ENCODE assay signal across 14 cellular contexts in genomic region chr3:152539191-152539764, GRCh38.
DNase-seq lines count a peak whose midpoint lies in the region; ATAC-seq and TF ChIP-seq lines count a peak whose summit lies in the region.
"Had no signal": no experiment of that assay in that cellular context is flagged by ENCODE, and none has a peak within 500 bp of the region (broad histone marks: within the 10 kb centered on the region; RNA-seq: fewer than 3 reads in every experiment).

No MANE protein-coding gene starts in this region.

- no peak overlapping the region for H3K4ac ChIP-seq in mesendoderm (ENCODE audit: low read depth, low read length)

- no peak overlapping the region for H3K9ac ChIP-seq in SU-DHL-6 (ENCODE audit: low read length)
- H3K9ac ChIP-seq in mesendoderm (ENCODE audit: low read length) = no peak overlapping the region

- no peak overlapping the region for H4K5ac ChIP-seq in mesendoderm (ENCODE audit: low read length)

- H3K27ac ChIP-seq in SU-DHL-6 (ENCODE audit: low read depth, low read length) = no peak overlapping the region
- H3K27ac ChIP-seq in mesendoderm (ENCODE audit: low read depth, low read length) = no peak overlapping the region

- H4K20me1 ChIP-seq in SU-DHL-6 (ENCODE audit: low read depth, low read length) = no peaks in the 10 kb centered on the region

- H3K79me2 ChIP-seq in SU-DHL-6 (ENCODE audit: insufficient read depth, low read length) = no peaks in the 10 kb centered on the region
- H3K79me2 ChIP-seq in mesendoderm (ENCODE audit: control insufficient read depth, insufficient read depth, low read length) = no peaks in the 10 kb centered on the region

- no peaks in the 10 kb centered on the region for H3K79me1 ChIP-seq in mesendoderm (ENCODE audit: low read length)

- DNase-seq in mesendoderm (peak; percentile 58), COR-L47 (lab: John Stamatoyannopoulos, UW) (no peak), NCI-H345 treated with DMSO at 0.1 percent for 48 hours (lab: John Stamatoyannopoulos, UW; ENCODE audit: unreplicated experiment) (no peak), NCI-H187 treated with DMSO at 0.1 percent for 48 hours (lab: John Stamatoyannopoulos, UW) (no peak), lower leg skin (ENCODE audit: low spot score in 2 of 2) (no peak)
- DNase-seq: activated CD4-positive, alpha-beta T cell treated with anti-CD3 and anti-CD28 coated beads, Interleukin-2, amount 10 ng/mL, durations not matched to agents 7 days and 5 days; activated gamma-delta T cell treated with Interleukin-2 at 50 U/mL for 16 hours; CD8-positive, alpha-beta memory T cell; cerebellar nuclear complex; NCI-H69; stimulated activated CD4-positive, alpha-beta T cell treated with anti-CD3 and anti-CD28 coated beads, Interleukin-12 subunit alpha, Interleukin-12 subunit beta, amount 100 ng/mL, for 4 hours had no signal

- no peak overlapping the region for H3K4me3 ChIP-seq in GM12875 (ENCODE audit: low read depth, low read length)
- H3K4me3 ChIP-seq in SU-DHL-6 (ENCODE audit: insufficient read depth, low read length, poor library complexity, severe bottlenecking) = no peak overlapping the region
- no peak overlapping the region for H3K4me3 ChIP-seq in mesendoderm (ENCODE audit: low read length)
- H3K4me3 ChIP-seq in lower leg skin (ENCODE audit: low read depth, poor library complexity, severe bottlenecking) = no peak overlapping the region

- no peaks in the 10 kb centered on the region for H3K9me2 ChIP-seq in SU-DHL-6 (replicated peaks; ENCODE audit: insufficient read depth, low read length)

- intact Hi-C loops in lower leg skin (cut with DNase I; ENCODE audit: low total_unique reads) = no loop called here

- H4K8ac ChIP-seq in mesendoderm (ENCODE audit: low read depth, low read length) = no peak overlapping the region

- no peaks in the 10 kb centered on the region for H3K27me3 ChIP-seq in SU-DHL-6 (ENCODE audit: low read length)
- no peaks in the 10 kb centered on the region for H3K27me3 ChIP-seq in mesendoderm (ENCODE audit: insufficient read depth, low read length, poor library complexity)

- TF ChIP-seq CTCF in GM12875 (IDR thresholded peaks at IDR 0.05; ENCODE audit: borderline replicate concordance, insufficient read depth, low read depth, low read length) = peak; percentile 25; the same call in 1 of the 2 replicates
- peak; percentile 34 for TF ChIP-seq CTCF in SU-DHL-6 (IDR thresholded peaks at IDR 0.05; ENCODE audit: insufficient read depth, low read length, poor library complexity, severe bottlenecking)
- no peak for TF ChIP-seq CTCF in lower leg skin (IDR thresholded peaks at IDR 0.05)

- WGBS in mesendoderm (ENCODE audit: extremely low coverage, insufficient coverage, low lambda C conversion rate) = no CpG with 5 or more reads among the region's 2 CpGs
- 86 to 96% methylated on average over 2 of the region's 2 CpGs for WGBS in lower leg skin, 2 donors

- no peak overlapping the region for H3K56ac ChIP-seq in mesendoderm (ENCODE audit: low read length)

- ATAC-seq in HG03045 (IDR thresholded peaks at IDR 0.05; ENCODE audit: unreplicated experiment) = peak; percentile 42

- no peak overlapping the region for H2AFZ ChIP-seq in SU-DHL-6 (ENCODE audit: low read depth, low read length, severe bottlenecking)

- no peak overlapping the region for H3K18ac ChIP-seq in mesendoderm (ENCODE audit: low read length)

- H3K4me1 ChIP-seq in mesendoderm (ENCODE audit: control insufficient read depth, low read depth, low read length) = no peaks in the 10 kb centered on the region

- H2BK15ac ChIP-seq in mesendoderm (replicated peaks; ENCODE audit: low read depth) = no peak overlapping the region

- H3K23ac ChIP-seq in mesendoderm (ENCODE audit: low read length) = no peak overlapping the region

- H2BK5ac ChIP-seq in mesendoderm (ENCODE audit: low read length) = no peak overlapping the region

- H3F3A ChIP-seq in SU-DHL-6 (ENCODE audit: insufficient read depth) = no peaks in the 10 kb centered on the region

- H3K36me3 ChIP-seq in SU-DHL-6 (ENCODE audit: low read length) (no peaks in the 10 kb centered on the region), mesendoderm (ENCODE audit: control insufficient read depth, insufficient read depth, low read length) (no peaks in the 10 kb centered on the region)

- no peaks in the 10 kb centered on the region for H3K9me3 ChIP-seq in SU-DHL-6 (ENCODE audit: insufficient read depth, low read length)

- no peak overlapping the region for H2BK120ac ChIP-seq in mesendoderm (ENCODE audit: low read depth, low read length)

- no peak overlapping the region for H2AK5ac ChIP-seq in mesendoderm (ENCODE audit: low read length)

- H3K4me2 ChIP-seq in SU-DHL-6 (ENCODE audit: low read depth, low read length, poor library complexity, severe bottlenecking) (no peak overlapping the region), mesendoderm (ENCODE audit: low read length) (no peak overlapping the region)

- no peak for TF ChIP-seq POLR2A in lower leg skin (IDR thresholded peaks at IDR 0.05)

Comparison
In these comparisons a context has a peak if more than half of its experiments do, and no peak if none do; other contexts are left out.
1. CTCF ChIP-seq: peak in GM12875 (single experiment) and SU-DHL-6 (single experiment); none in lower leg skin (0 of 3).